In genomic region chr17:21126645-21127507, GRCh38 we compare ENCODE assay signal across 8 cellular contexts. TPM values are rescaled to one million over a fixed set of nuclear protein-coding genes. Genes with fewer than 3 reads are reported as not detected.
DNase-seq lines count a peak whose midpoint lies in the region; ATAC-seq, FAIRE-seq and TF ChIP-seq lines count a peak whose summit lies in the region.

A gene with protein sequence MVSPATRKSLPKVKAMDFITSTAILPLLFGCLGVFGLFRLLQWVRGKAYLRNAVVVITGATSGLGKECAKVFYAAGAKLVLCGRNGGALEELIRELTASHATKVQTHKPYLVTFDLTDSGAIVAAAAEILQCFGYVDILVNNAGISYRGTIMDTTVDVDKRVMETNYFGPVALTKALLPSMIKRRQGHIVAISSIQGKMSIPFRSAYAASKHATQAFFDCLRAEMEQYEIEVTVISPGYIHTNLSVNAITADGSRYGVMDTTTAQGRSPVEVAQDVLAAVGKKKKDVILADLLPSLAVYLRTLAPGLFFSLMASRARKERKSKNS (plus strand): TSS chr17:21126964. CDS start chr17:21126972, 8 bp downstream.

- peak; percentile 100 for FAIRE-seq in GM12892 (lab: Jason Lieb, UNC)

- peaks cover 12% of the 10 kb centered on the region for H3K4me1 Mint-ChIP-seq in progenitor cell of endocrine pancreas (ENCODE audit: low read depth)

- peaks cover 1% of the 10 kb centered on the region for H3K36me3 Mint-ChIP-seq in progenitor cell of endocrine pancreas (ENCODE audit: insufficient read depth)

- peaks cover 11% of the 10 kb centered on the region for H3K27me3 Mint-ChIP-seq in progenitor cell of endocrine pancreas

- intact Hi-C loops in T-helper 1 cell treated with Interleukin-12 subunit alpha and Interleukin-12 subunit beta and Interleukin-4 antibody, amounts not matched to agents 30 ng/mL and 1 ng/mL, for 36 hours (cut with micrococcal nuclease), result loop anchor here (1.0 to 10.0 kb wide), 13 partner anchors 28 to 972 kb away; partner anchors contain the start of genes MAP2K3, NATD1, TMEM11 and USP22
- intact Hi-C loops in left cardiac atrium (cut with DNase I), result loop anchor here in 1 of 2 donors (5.0 kb wide), 4 partner anchors 85 to 385 kb away; partner anchors contain the start of gene TMEM11

- H3K9me3 Mint-ChIP-seq in progenitor cell of endocrine pancreas (ENCODE audit: low read depth), result peaks cover 1% of the 10 kb centered on the region

- no peak for TF ChIP-seq CTCF in progenitor cell of endocrine pancreas (IDR thresholded peaks at IDR 0.05; ENCODE audit: unreplicated experiment)

- peak within 1 kb of the TSS; percentile 90 for H3K4me3 Mint-ChIP-seq in progenitor cell of endocrine pancreas (ENCODE audit: low read depth)

- TF ChIP-seq POLR2A in GM12892 (IDR thresholded peaks at IDR 0.05; ENCODE audit: low read depth, low read length), result peak; percentile 89

- DNase-seq in GM12892 (ENCODE audit: insufficient read length) (peak; percentile 88), NCI-H146 (lab: John Stamatoyannopoulos, UW) (peak; percentile 99), amniotic stem cell (lab: John Stamatoyannopoulos, UW) (peak; percentile 86), left cardiac atrium (peak; percentile 98), progenitor cell of endocrine pancreas (ENCODE audit: low spot score, unreplicated experiment) (peak; percentile 96), ureter (ENCODE audit: low spot score) (peak; percentile 98)

- H3K27ac Mint-ChIP-seq in progenitor cell of endocrine pancreas, result peak within 1 kb of the TSS; percentile 96

- peak; percentile 93 for ATAC-seq in HG02852 (IDR thresholded peaks at IDR 0.05; ENCODE audit: unreplicated experiment)
- ATAC-seq in left cardiac atrium, result peak; percentile 97 to 99

RNA-seq across cellular contexts. Expression of the gene that starts here (rescaled TPM):
- polyA plus RNA-seq in GM12892 (2012; ENCODE audit: missing spikeins), result 9.2 TPM
- 14.0 and 17.6 TPM in 2 replicates for total RNA-seq in T-helper 1 cell treated with Interleukin-12 subunit alpha and Interleukin-12 subunit beta and Interleukin-4 antibody, amounts not matched to agents 30 ng/mL and 1 ng/mL, for 36 hours
- 10 to 100 TPM; 25.2 to 39.6 TPM for total RNA-seq in left cardiac atrium
- total RNA-seq in progenitor cell of endocrine pancreas, result 18.0 and 19.9 TPM in 2 replicates
- total RNA-seq in ureter, result 20.2 TPM

Comparison
In these comparisons a context has a peak if more than half of its experiments do, and no peak if none do; other contexts are left out.
1. Peak in every context shown above with its lines: DNase-seq and ATAC-seq.